In the genomic region with DNA sequence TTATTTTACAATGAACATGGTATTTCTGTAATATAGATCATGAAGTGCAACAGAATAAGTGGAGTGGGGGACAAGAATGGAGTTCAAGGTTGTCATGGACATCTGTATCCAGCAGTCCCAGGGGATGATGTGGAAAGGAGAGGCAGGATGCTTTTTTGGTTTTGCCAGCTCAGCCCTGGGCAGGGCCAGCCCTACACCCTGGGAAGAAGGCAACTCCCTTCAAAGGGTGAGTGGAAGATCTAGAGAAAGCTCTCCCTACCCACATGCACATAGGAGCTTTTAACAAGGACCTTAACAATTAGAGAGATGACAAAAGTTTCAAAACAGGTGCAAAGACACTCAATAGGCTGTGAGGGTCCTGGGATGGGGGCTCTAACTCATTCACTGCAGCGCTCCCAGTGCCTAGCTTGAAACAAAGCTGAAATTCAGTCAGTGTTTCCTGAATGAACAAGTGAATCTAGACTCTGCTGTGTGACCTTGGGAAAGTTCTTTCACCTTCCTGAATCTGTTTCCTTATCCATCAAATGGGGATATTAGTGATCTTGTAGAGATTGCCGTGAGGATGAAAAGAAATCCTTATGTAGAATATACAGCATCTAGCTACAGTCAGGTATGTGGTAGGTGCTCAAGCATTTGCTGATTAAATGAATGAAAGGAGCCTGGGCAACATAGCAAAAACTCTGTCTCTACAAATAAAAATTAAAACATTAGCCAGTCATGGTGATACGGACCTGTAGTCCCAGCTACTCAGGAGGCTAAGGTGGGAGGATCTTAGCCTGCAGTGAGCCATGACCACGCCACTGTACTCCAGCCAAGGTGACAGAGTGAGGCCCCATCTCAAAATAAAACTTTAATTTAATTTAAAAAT, we compare ENCODE assay signal across 17 cellular contexts. TPM values are rescaled to one million over a fixed set of nuclear protein-coding genes. Genes with fewer than 3 reads are reported as not detected.
DNase-seq lines count a peak whose midpoint lies in the region; ATAC-seq and TF ChIP-seq lines count a peak whose summit lies in the region.
"Had no signal": no experiment of that assay in that cellular context is flagged by ENCODE, and none has a peak within 500 bp of the region (broad histone marks: within the 10 kb centered on the region; RNA-seq: fewer than 3 reads in every experiment).

No MANE protein-coding gene starts in this region.

- H2BK5ac ChIP-seq in neuronal stem cell (ENCODE audit: low read length): no peak overlapping the region

- DNase-seq in Panc1 (ENCODE audit: low read depth, low spot score) (no peak), colonic mucosa (peak; percentile 10), neuronal stem cell (ENCODE audit: low spot score) (no peak), ACHN (no peak), omental fat pad (ENCODE audit: low spot score) (no peak)
- no peak for DNase-seq in effector memory CD8-positive, alpha-beta T cell
- DNase-seq: activated naive CD4-positive, alpha-beta T cell treated with anti-CD3 and anti-CD28 coated beads, Interleukin-2, amount 50 U/mL, for 16 hours; AML-193; central memory CD4-positive, alpha-beta T cell; lower lobe of right lung; NCI-H2029; NCI-H774 had no signal

- POLR2A ChIA-PET in Panc1 (lab: Charles Lee): interaction anchor here (0.6 to 1.1 kb wide), 2 partner anchors 15 to 34 kb away, joined by 3 to 4 read pairs; no protein-coding TSS in a partner anchor

- BruUV-seq in Panc1 (replicated peaks; lab: Mats Ljungman, UMichigan): no TSS peak

- H4K91ac ChIP-seq in neuronal stem cell (ENCODE audit: low read depth, low read length, poor library complexity): no peak overlapping the region

- no peak for TF ChIP-seq CTCF in Panc1 (IDR thresholded peaks at IDR 0.05)
- TF ChIP-seq CTCF in colonic mucosa (IDR thresholded peaks at IDR 0.05): no peak
- TF ChIP-seq CTCF in omental fat pad (IDR thresholded peaks at IDR 0.05): no peak

- ATAC-seq in Panc1 (no peak), omental fat pad (ENCODE audit: low FRiP score) (no peak), GM19455 (IDR thresholded peaks at IDR 0.05; ENCODE audit: unreplicated experiment) (no peak)
- no peak for ATAC-seq in effector memory CD8-positive, alpha-beta T cell (replicated peaks)
- ATAC-seq: lower lobe of right lung, Right ventricle myocardium inferior had no signal

- no peak overlapping the region for H3K23ac ChIP-seq in neuronal stem cell (ENCODE audit: low read depth, low read length, poor library complexity)

- H3K9ac ChIP-seq in colonic mucosa (ENCODE audit: low read depth in 2 of 2, low read length in 2 of 2) (peak overlapping the region in 1 of 2 donors; percentile 12), neuronal stem cell (ENCODE audit: low read depth, low read length, poor library complexity) (no peak overlapping the region)

- intact Hi-C loops in Panc1 (cut with micrococcal nuclease; ENCODE audit: unreplicated experiment): no loop called here
- intact Hi-C loops in colonic mucosa (cut with DNase I): no loop called here

- no peak overlapping the region for H3K18ac ChIP-seq in neuronal stem cell (ENCODE audit: low read length)

- no peak overlapping the region for H2AK5ac ChIP-seq in neuronal stem cell (ENCODE audit: low read depth, low read length)

- H3K4me1 ChIP-seq in ACC112 (ENCODE audit: control insufficient read depth, insufficient read depth, low read length, unreplicated experiment) (peaks cover 55% of the 10 kb centered on the region), Panc1 (ENCODE audit: control insufficient read depth, insufficient read depth, low read length) (peaks cover 42% of the 10 kb centered on the region), colonic mucosa (peaks cover 3% of the 10 kb centered on the region), neuronal stem cell (ENCODE audit: control insufficient read depth in 2 of 2, insufficient read depth in 1 of 2, low read depth in 1 of 2, low read length in 2 of 2) (peaks cover 0 to 4% of the 10 kb centered on the region in 2 donors)

- H3K9me3 Mint-ChIP-seq in effector memory CD8-positive, alpha-beta T cell: no peaks in the 10 kb centered on the region

- H3K4me2 ChIP-seq in neuronal stem cell (ENCODE audit: insufficient read depth, low read length, poor library complexity, severe bottlenecking): no peak overlapping the region

- H3K4me3 ChIP-seq in ACC112 (ENCODE audit: low read depth, low read length) (no peak overlapping the region), Panc1 (ENCODE audit: low read depth in 2 of 2, low read length in 2 of 2) (no peak overlapping the region), colonic mucosa (no peak overlapping the region), neuronal stem cell (ENCODE audit: low read length in 2 of 2) (no peak overlapping the region)
- H3K4me3 ChIP-seq: lower lobe of right lung, MG63 had no signal

- H3K27ac ChIP-seq in ACC112 (ENCODE audit: low read depth, low read length): peak overlapping the region; percentile 98
- peak overlapping the region; percentile 52 for H3K27ac ChIP-seq in Panc1 (ENCODE audit: low read length)
- no peak overlapping the region for H3K27ac ChIP-seq in colonic mucosa
- H3K27ac ChIP-seq in neuronal stem cell (replicated peaks; ENCODE audit: low read length): no peak overlapping the region
- H3K27ac ChIP-seq: lower lobe of right lung, neutrophil had no signal

- no peak overlapping the region for H3K27ac Mint-ChIP-seq in effector memory CD8-positive, alpha-beta T cell

- in situ Hi-C loops in Panc1 (cut with HindIII; ENCODE audit: low pct_unique_long_range_greater_than_20kb, low sequenced_read_pairs) (no loop called here), ACHN (cut with HindIII; ENCODE audit: low pct_ligation_motif_present, low pct_unique_long_range_greater_than_20kb, low sequenced_read_pairs) (no loop called here)

- no peaks in the 10 kb centered on the region for H3K36me3 Mint-ChIP-seq in effector memory CD8-positive, alpha-beta T cell (ENCODE audit: insufficient read depth)

- H3K4me3 Mint-ChIP-seq in effector memory CD8-positive, alpha-beta T cell: no peak overlapping the region

- H3K27me3 Mint-ChIP-seq in effector memory CD8-positive, alpha-beta T cell: no peaks in the 10 kb centered on the region

- WGBS in neuronal stem cell (ENCODE audit: extremely low coverage in 2 of 2, insufficient read length in 2 of 2, insufficient replicate concordance in 1 of 2), 2 donors: no CpG with 5 or more reads among the region's 4 CpGs

- no peak overlapping the region for H3K14ac ChIP-seq in neuronal stem cell (ENCODE audit: low read length)

- H2BK120ac ChIP-seq in neuronal stem cell (ENCODE audit: low read depth, low read length): no peak overlapping the region

- peaks cover 5 to 8% of the 10 kb centered on the region in 2 donors for H3K4me1 Mint-ChIP-seq in effector memory CD8-positive, alpha-beta T cell (ENCODE audit: low read depth in 2 of 2)

- H3K79me1 ChIP-seq in neuronal stem cell (ENCODE audit: low read depth, low read length): no peaks in the 10 kb centered on the region

- no peak overlapping the region for H4K8ac ChIP-seq in neuronal stem cell (ENCODE audit: low read depth, low read length)

- H3K36me3 ChIP-seq in ACC112 (ENCODE audit: insufficient read depth, low read length): no peaks in the 10 kb centered on the region
- H3K36me3 ChIP-seq in Panc1 (ENCODE audit: control insufficient read depth, insufficient read depth, low read length): no peaks in the 10 kb centered on the region
- H3K36me3 ChIP-seq in colonic mucosa: no peaks in the 10 kb centered on the region
- H3K36me3 ChIP-seq in neuronal stem cell (replicated peaks in 1 of 2; ENCODE audit: control insufficient read depth in 2 of 2, insufficient read depth in 2 of 2, low read length in 2 of 2): no peaks in the 10 kb centered on the region
- H3K36me3 ChIP-seq: lower lobe of right lung, MG63, neutrophil had no signal

- CTCF ChIA-PET in Panc1 (lab: Charles Lee): no interaction called here

- no peak overlapping the region for H2BK12ac ChIP-seq in neuronal stem cell (ENCODE audit: low read length)

- H3K79me2 ChIP-seq in ACC112 (ENCODE audit: control insufficient read depth, insufficient read depth, low read length, unreplicated experiment): no peaks in the 10 kb centered on the region

- no peak overlapping the region for H2AFZ ChIP-seq in ACC112 (ENCODE audit: low read length, unreplicated experiment)
- H2AFZ ChIP-seq in neuronal stem cell (ENCODE audit: low read length): no peak overlapping the region

- H3K9me3 ChIP-seq in Panc1 (ENCODE audit: control insufficient read depth, insufficient read depth, low read depth, low read length) (no peaks in the 10 kb centered on the region), colonic mucosa (no peaks in the 10 kb centered on the region), neuronal stem cell (replicated peaks in 1 of 2; ENCODE audit: control insufficient read depth in 2 of 2, insufficient read depth in 1 of 2, low read depth in 1 of 2, low read length in 2 of 2) (no peaks in the 10 kb centered on the region)
- H3K9me3 ChIP-seq: lower lobe of right lung, MG63, neutrophil had no signal

- H3K27me3 ChIP-seq in ACC112 (ENCODE audit: insufficient read depth, low read length) (no peaks in the 10 kb centered on the region), Panc1 (ENCODE audit: control insufficient read depth, insufficient read depth, low read length) (no peaks in the 10 kb centered on the region), colonic mucosa (no peaks in the 10 kb centered on the region), neuronal stem cell (ENCODE audit: control insufficient read depth in 3 of 3, insufficient read depth in 3 of 3, low read depth in 1 of 3, low read length in 3 of 3) (no peaks in the 10 kb centered on the region)
- H3K27me3 ChIP-seq: MG63, neutrophil had no signal

- no peak overlapping the region for H2BK15ac ChIP-seq in neuronal stem cell (ENCODE audit: low read length)

- H3K4ac ChIP-seq in neuronal stem cell (ENCODE audit: low read length): peak overlapping the region; percentile 26

RNA-seq across cellular contexts. Expression of a gene that starts 14.3 kb away (rescaled TPM):
- total RNA-seq in Panc1 (2021; ENCODE audit: unreplicated experiment) (78.4 TPM), colonic mucosa (10 to 100 TPM; 25.2 to 66.0 TPM), omental fat pad (100 to 1,000 TPM in 1 of 4 donors, 10 to 100 TPM in 3; 16.3 to 101 (median 59.1) TPM)
- polyA plus RNA-seq in Panc1 (2012; ENCODE audit: insufficient read length): 63.8 TPM
- polyA plus RNA-seq in neuronal stem cell (2013, experiment 1 of 2): 0.20 TPM
- 0.22 TPM for polyA plus RNA-seq in neuronal stem cell (2013, experiment 2 of 2)

Comparison
In these comparisons a context has a peak if more than half of its experiments do, and no peak if none do; other contexts are left out.
1. H3K27ac ChIP-seq: peak in ACC112 (single experiment) and Panc1 (single experiment); none in colonic mucosa (single experiment) and neuronal stem cell (single experiment).